ENCODE assay signal across 17 cellular contexts in genomic region chr15:93479679-93480078, GRCh38.
DNase-seq lines count a peak whose midpoint lies in the region; ATAC-seq and TF ChIP-seq lines count a peak whose summit lies in the region.
"Had no signal": no experiment of that assay in that cellular context is flagged by ENCODE, and none has a peak within 500 bp of the region (broad histone marks: within the 10 kb centered on the region; RNA-seq: fewer than 3 reads in every experiment).

No MANE protein-coding gene starts in this region.

- H3K27ac ChIP-seq in hepatocyte: no peak overlapping the region
- H3K27ac ChIP-seq: C4-2B, PC-9 had no signal

- ATAC-seq in Right ventricle myocardium inferior (peak; percentile 73), sciatic nerve (peak; percentile 95)

- H3K9me2 ChIP-seq in hepatocyte (replicated peaks; ENCODE audit: insufficient read depth): no peaks in the 10 kb centered on the region

- 63% methylated on average over 1 of the region's 1 CpG for WGBS in hepatocyte (ENCODE audit: low lambda C conversion rate, missing lambda C conversion rate)

- H3K36me3 ChIP-seq in hepatocyte (replicated peaks; ENCODE audit: insufficient read depth, low read depth) (no peaks in the 10 kb centered on the region), BE2C (no peaks in the 10 kb centered on the region)

- H3K4me3 ChIP-seq in hepatocyte: no peak overlapping the region
- H3K4me3 ChIP-seq in BE2C (ENCODE audit: low read depth, low read length): no peak overlapping the region
- H3K4me3 ChIP-seq: PC-9 had no signal

- no peak overlapping the region for H2AFZ ChIP-seq in hepatocyte
- H2AFZ ChIP-seq: PC-9 had no signal

- DNase-seq in Right ventricle myocardium inferior (ENCODE audit: missing footprints) (peak; percentile 67), cardiac septum (ENCODE audit: low spot score) (no peak), hepatocyte (ENCODE audit: low spot score) (peak; percentile 21), sciatic nerve (ENCODE audit: low spot score) (peak; percentile 87), NCI-H2029 treated with DMSO at 0.1 percent for 48 hours (lab: John Stamatoyannopoulos, UW) (no peak), GDM1 (lab: John Stamatoyannopoulos, UW) (no peak), RKO (ENCODE audit: low spot score) (no peak), BE2C (no peak)
- DNase-seq: DMS153, GOT3, KBM-7, MV-4-11, NCI-H1417 treated with DMSO at 0.1 percent for 48 hours, NCI-H1930, NCI-H774, PC-9 had no signal

- H3K4me1 ChIP-seq in hepatocyte (ENCODE audit: insufficient read depth): no peaks in the 10 kb centered on the region
- no peaks in the 10 kb centered on the region for H3K4me1 ChIP-seq in BE2C

- H3K9me3 ChIP-seq in hepatocyte (ENCODE audit: low read depth): no peaks in the 10 kb centered on the region
- no peaks in the 10 kb centered on the region for H3K9me3 ChIP-seq in BE2C

- H3K79me2 ChIP-seq in hepatocyte: no peaks in the 10 kb centered on the region

- no peak overlapping the region for H3K4me2 ChIP-seq in hepatocyte
- H3K4me2 ChIP-seq: PC-9 had no signal

- TF ChIP-seq CTCF in hepatocyte (IDR thresholded peaks at IDR 0.05; ENCODE audit: poor library complexity): no peak
- TF ChIP-seq CTCF in BE2C (IDR thresholded peaks at IDR 0.05; ENCODE audit: low read depth, low read length): no peak

- intact Hi-C loops in Right ventricle myocardium inferior (cut with DNase I): loop anchor here (10.0 kb wide), 2 partner anchors 505 to 635 kb away; no protein-coding TSS in a partner anchor
- intact Hi-C loops in cardiac septum (cut with DNase I): no loop called here
- intact Hi-C loops in sciatic nerve (cut with DNase I): no loop called here

- no peaks in the 10 kb centered on the region for H4K20me1 ChIP-seq in hepatocyte (ENCODE audit: insufficient read depth, poor library complexity, severe bottlenecking)

- H3K27me3 ChIP-seq in hepatocyte: no peaks in the 10 kb centered on the region
- no peaks in the 10 kb centered on the region for H3K27me3 ChIP-seq in BE2C

Comparison
In these comparisons a context has a peak if more than half of its experiments do, and no peak if none do; other contexts are left out.
1. DNase-seq: peak in Right ventricle myocardium inferior (single experiment), hepatocyte (single experiment) and sciatic nerve (single experiment); none in cardiac septum (single experiment), NCI-H2029 treated with DMSO at 0.1 percent for 48 hours (single experiment), GDM1 (single experiment), RKO (single experiment) and BE2C (single experiment).